Comparison of ENCODE assay signal across 1 cellular context in the genomic region with DNA sequence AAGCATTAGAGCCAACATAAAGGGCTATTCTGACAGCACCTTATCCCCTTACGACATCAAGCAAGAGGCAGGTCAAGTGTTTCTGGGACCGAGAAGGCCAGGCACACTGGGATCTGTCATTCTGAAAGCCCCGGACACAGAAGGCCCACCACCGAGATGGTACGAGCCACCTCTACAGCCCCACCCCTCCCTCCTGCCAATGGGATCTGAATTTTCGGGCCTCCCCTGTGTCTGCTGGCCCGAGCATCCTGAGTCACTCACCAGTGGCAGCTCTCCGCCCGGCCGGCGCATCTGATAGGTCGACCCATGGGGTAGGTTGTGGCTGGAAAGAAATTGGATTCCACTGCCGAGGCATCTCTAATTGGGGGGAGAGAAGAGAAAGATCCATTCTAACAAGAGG.
TF ChIP-seq lines count a peak whose summit lies in the region.

No MANE protein-coding gene starts in this region.

TF ChIP-seq in GM12891, 5 proteins besides CTCF, POLR2A, EP300 and RAD21:
- TF ChIP-seq PAX5 (IDR thresholded peaks at IDR 0.05; ENCODE audit: insufficient read depth, low read length, severe bottlenecking) (no peak), SPI1 (IDR thresholded peaks at IDR 0.05; ENCODE audit: low read depth, low read length) (no peak), POLR2AphosphoS5 (IDR thresholded peaks at IDR 0.05; ENCODE audit: low read depth, low read length) (no peak), POU2F2 (IDR thresholded peaks at IDR 0.05; ENCODE audit: low read depth, low read length) (no peak), TAF1 (IDR thresholded peaks at IDR 0.05; ENCODE audit: low read depth, low read length) (no peak)
